ENCODE assay signal across 8 cellular contexts in the genomic region with DNA sequence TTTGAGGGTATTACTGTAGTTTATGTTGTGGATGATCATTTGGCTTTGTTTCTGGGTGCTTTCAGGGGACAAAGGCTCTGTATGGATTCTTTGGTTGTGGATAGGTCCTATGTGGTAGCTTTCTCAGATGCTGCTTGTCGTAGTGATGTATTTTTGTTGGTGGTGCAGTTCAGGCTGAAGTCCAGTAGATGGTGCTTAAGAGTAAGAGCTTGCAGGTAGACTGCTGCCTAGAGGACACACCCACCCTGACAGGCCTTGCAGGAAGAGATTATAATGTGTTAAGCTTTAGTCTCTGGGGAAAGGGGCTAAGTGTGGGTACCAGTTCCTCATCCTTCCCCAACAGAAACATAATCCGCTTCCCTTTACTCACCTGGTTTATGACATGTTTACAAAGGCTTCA.
DNase-seq lines count a peak whose midpoint lies in the region; ATAC-seq and TF ChIP-seq lines count a peak whose summit lies in the region.

No MANE protein-coding gene starts in this region.

- TF ChIP-seq POLR2A in ovary (IDR thresholded peaks at IDR 0.05) = no peak

- 0 out of 2 replicates have a peak, but pooled peaks have one; percentile 3 for TF ChIP-seq CTCF in BJ (IDR thresholded peaks at IDR 0.05; ENCODE audit: insufficient read depth, low read depth, low read length)
- no peak for TF ChIP-seq CTCF in mucosa of descending colon (IDR thresholded peaks at IDR 0.05)
- TF ChIP-seq CTCF in ovary (IDR thresholded peaks at IDR 0.05) = no peak

- H3K27me3 ChIP-seq in BJ (ENCODE audit: control insufficient read depth, insufficient read depth, low read length) (no peaks in the 10 kb centered on the region), ovary (no peaks in the 10 kb centered on the region)

- no peak for TF ChIP-seq EP300 in ovary (IDR thresholded peaks at IDR 0.05)

- H3K36me3 ChIP-seq in BJ (ENCODE audit: control insufficient read depth, insufficient read depth, low read length) (no peaks in the 10 kb centered on the region), mucosa of descending colon (ENCODE audit: low read depth) (no peaks in the 10 kb centered on the region), ovary (no peaks in the 10 kb centered on the region)

- 71 to 78% (median 77%) methylated on average over 2 of the region's 2 CpGs for WGBS in ovary, 3 donors

- intact Hi-C loops in mucosa of descending colon (cut with DNase I, micrococcal nuclease) = no loop called here
- intact Hi-C loops in ovary (cut with DNase I) = no loop called here

- no peak overlapping the region for H3K4me3 ChIP-seq in BJ (ENCODE audit: low read depth, low read length)
- H3K4me3 ChIP-seq in mucosa of descending colon = no peak overlapping the region
- H3K4me3 ChIP-seq in ovary = no peak overlapping the region

- CTCF ChIA-PET in BJ (lab: Yijun Ruan, JAX) = no interaction called here

- H3K4me3 Mint-ChIP-seq in activated T-helper 17 cell treated with anti-CD3 and anti-CD28 coated beads, Interleukin-2, amount 50 U/mL, for 72 hours = no peak overlapping the region

- no peak overlapping the region for H3K27ac ChIP-seq in ovary

- no peaks in the 10 kb centered on the region for H3K4me1 Mint-ChIP-seq in activated T-helper 17 cell treated with anti-CD3 and anti-CD28 coated beads, Interleukin-2, amount 50 U/mL, for 72 hours

- H3K4me1 ChIP-seq in mucosa of descending colon (ENCODE audit: low read depth) = no peaks in the 10 kb centered on the region
- H3K4me1 ChIP-seq in ovary (ENCODE audit: insufficient read depth) = no peaks in the 10 kb centered on the region

- peak; percentile 95 for ATAC-seq in GM18508 (IDR thresholded peaks at IDR 0.05; ENCODE audit: insufficient read depth, unreplicated experiment)
- peak; percentile 95 for ATAC-seq in HG02884 (IDR thresholded peaks at IDR 0.05; ENCODE audit: unreplicated experiment)
- ATAC-seq in activated T-helper 17 cell treated with anti-CD3 and anti-CD28 coated beads, Interleukin-2, amount 50 U/mL, for 72 hours (replicated peaks) = peak; percentile 28
- ATAC-seq in mucosa of descending colon = peak; percentile 34

- no peaks in the 10 kb centered on the region for H3K36me3 Mint-ChIP-seq in activated T-helper 17 cell treated with anti-CD3 and anti-CD28 coated beads, Interleukin-2, amount 50 U/mL, for 72 hours (ENCODE audit: low read depth)

- peaks cover 12% of the 10 kb centered on the region for H3K9me3 Mint-ChIP-seq in activated T-helper 17 cell treated with anti-CD3 and anti-CD28 coated beads, Interleukin-2, amount 50 U/mL, for 72 hours

- no peak overlapping the region for H3K27ac Mint-ChIP-seq in activated T-helper 17 cell treated with anti-CD3 and anti-CD28 coated beads, Interleukin-2, amount 50 U/mL, for 72 hours

- POLR2A ChIA-PET in BJ (lab: Charles Lee) = no interaction called here

- no peak for DNase-seq in BJ (ENCODE audit: low read depth)
- peak; percentile 64 for DNase-seq in NCI-H1436 treated with DMSO at 0.1 percent for 48 hours (lab: John Stamatoyannopoulos, UW)
- DNase-seq in mucosa of descending colon = no peak
- DNase-seq in activated CD4-positive, CD25-positive, alpha-beta regulatory T cell treated with anti-CD3 and anti-CD28 coated beads, Interleukin-2, amount 50 U/mL, for 72 hours = no peak
- no peak for DNase-seq in ovary

- H3K27me3 Mint-ChIP-seq in activated T-helper 17 cell treated with anti-CD3 and anti-CD28 coated beads, Interleukin-2, amount 50 U/mL, for 72 hours = peaks cover 8% of the 10 kb centered on the region

- H3K9me3 ChIP-seq in mucosa of descending colon = peaks cover 3% of the 10 kb centered on the region
- no peaks in the 10 kb centered on the region for H3K9me3 ChIP-seq in ovary

Comparison
In these comparisons a context has a peak if more than half of its experiments do, and no peak if none do; other contexts are left out.
1. ATAC-seq: peak in every context shown above with its lines; median percentile 95 in GM18508; 95 in HG02884; 34 in mucosa of descending colon; 28 in activated T-helper 17 cell treated with anti-CD3 and anti-CD28 coated beads, Interleukin-2, amount 50 U/mL, for 72 hours.